Comparison of ENCODE assay signal across 1 cellular context in genomic region chr3:130516645-130517512, GRCh38.
A peak's percentile ranks its signal among the peaks of the same experiment; 100 is the strongest.
TF ChIP-seq lines count a peak whose summit lies in the region.

TSS of gene COL6A6 (plus strand) at chr3:130517177. CDS start at chr3:130560365, 43,188 bp downstream.

TF ChIP-seq in HEK293, 187 proteins besides CTCF, POLR2A, EP300 and RAD21 (continued from another document):
- TF ChIP-seq ZNF704 (tag by site-specific recombination; IDR thresholded peaks at IDR 0.05) (no peak), ZNF362 (tag by site-specific recombination; IDR thresholded peaks at IDR 0.05) (no peak), ZSCAN18 (tag by site-specific recombination; IDR thresholded peaks at IDR 0.05) (no peak), ZNF610 (tag by site-specific recombination; IDR thresholded peaks at IDR 0.05; ENCODE audit: borderline replicate concordance) (no peak), ZNF366 (tag by site-specific recombination; conservative IDR thresholded peaks at IDR 0.05) (no peak), ZFP69B (tag by site-specific recombination; IDR thresholded peaks at IDR 0.05) (no peak), REST (tag by site-specific recombination; IDR thresholded peaks at IDR 0.05) (no peak), ZNF184 (tag by site-specific recombination; IDR thresholded peaks at IDR 0.05) (no peak), ZBTB1 (tag by site-specific recombination; IDR thresholded peaks at IDR 0.05) (no peak), ZNF350 (tag by site-specific recombination; IDR thresholded peaks at IDR 0.05) (no peak), ZNF311 (tag by site-specific recombination; IDR thresholded peaks at IDR 0.05; ENCODE audit: borderline replicate concordance) (no peak), ZNF585B (tag by site-specific recombination; IDR thresholded peaks at IDR 0.05) (no peak), GLIS2 (tag by site-specific recombination; IDR thresholded peaks at IDR 0.05) (peak; percentile 4; the same call in 1 of the 2 replicates), ZNF768 (tag by site-specific recombination; IDR thresholded peaks at IDR 0.05) (no peak), EGR2 (tag by site-specific recombination; IDR thresholded peaks at IDR 0.05; ENCODE audit: low read depth) (peak; percentile 16; the same call in 1 of the 2 replicates)
